25 cellular contexts compared by ENCODE assay signal in the genomic region with DNA sequence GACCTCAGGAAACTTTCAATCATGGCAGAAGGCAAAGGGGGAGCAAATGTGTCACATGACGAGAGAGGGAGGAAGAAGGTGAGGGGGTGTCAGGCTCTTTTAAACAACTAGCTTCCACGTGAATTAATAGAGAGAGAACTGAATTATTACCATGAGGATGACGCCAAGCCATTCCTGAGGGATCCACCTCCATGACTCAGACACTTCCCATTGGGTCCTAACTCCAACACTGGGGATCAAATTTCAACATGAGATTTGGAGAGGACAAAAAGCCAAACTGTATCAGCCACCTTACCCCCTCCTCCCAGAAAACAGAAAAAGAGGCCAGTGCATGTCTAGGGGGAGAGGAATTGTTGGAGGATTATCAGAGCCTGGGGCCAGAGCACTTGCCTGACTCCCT.
"Had no signal": no experiment of that assay in that cellular context is flagged by ENCODE, and none has a peak within 500 bp of the region (broad histone marks: within the 10 kb centered on the region; RNA-seq: fewer than 3 reads in every experiment).

No MANE protein-coding gene starts in this region.

- H3K27me3 ChIP-seq: ascending aorta, cardiac muscle cell, hepatocyte, transverse colon, vagina had no signal

- H3K4me1 ChIP-seq: ascending aorta, transverse colon, vagina had no signal

- H3K79me2 ChIP-seq: hepatocyte had no signal

- H3K9me3 Mint-ChIP-seq: activated CD4-positive, alpha-beta memory T cell treated with anti-CD3 and anti-CD28 coated beads for 36 hours; activated naive CD4-positive, alpha-beta T cell treated with anti-CD3 and anti-CD28 coated beads, Interleukin-2, amount 10 ng/mL, durations not matched to agents 7 days and 5 days; activated T-cell treated with anti-CD3 and anti-CD28 coated beads, Interleukin-2, amount 50 U/mL, for 24 hours had no signal

- H3K9me3 ChIP-seq: ascending aorta, transverse colon, vagina had no signal

- H3K4me3 Mint-ChIP-seq: activated CD4-positive, alpha-beta memory T cell treated with anti-CD3 and anti-CD28 coated beads for 36 hours; activated CD4-positive, alpha-beta T cell treated with anti-CD3 and anti-CD28 coated beads for 36 hours; activated CD8-positive, alpha-beta memory T cell treated with anti-CD3 and anti-CD28 coated beads, Interleukin-2, amount 10 ng/mL, durations not matched to agents 7 days and 5 days; activated naive CD4-positive, alpha-beta T cell treated with anti-CD3 and anti-CD28 coated beads, Interleukin-2, amount 10 ng/mL, durations not matched to agents 7 days and 5 days; activated T-cell treated with anti-CD3 and anti-CD28 coated beads, Interleukin-2, amount 50 U/mL, for 24 hours; endodermal cell; nephron progenitor cell had no signal

- H2AFZ ChIP-seq: hepatocyte had no signal

- H3K27me3 Mint-ChIP-seq: activated CD4-positive, alpha-beta memory T cell treated with anti-CD3 and anti-CD28 coated beads for 36 hours; activated CD4-positive, alpha-beta T cell treated with anti-CD3 and anti-CD28 coated beads for 36 hours; progenitor cell of endocrine pancreas had no signal

- H3K4me1 Mint-ChIP-seq: activated CD4-positive, alpha-beta T cell treated with anti-CD3 and anti-CD28 coated beads for 36 hours; activated CD8-positive, alpha-beta memory T cell treated with anti-CD3 and anti-CD28 coated beads, Interleukin-2, amount 10 ng/mL, durations not matched to agents 7 days and 5 days; activated naive CD4-positive, alpha-beta T cell treated with anti-CD3 and anti-CD28 coated beads, Interleukin-2, amount 10 ng/mL, durations not matched to agents 7 days and 5 days; endodermal cell had no signal

- H3K4me3 ChIP-seq: ascending aorta, cardiac muscle cell, dorsolateral prefrontal cortex, hepatocyte, skin epidermis, transverse colon, vagina had no signal

- H3K27ac ChIP-seq: ascending aorta, cardiac muscle cell, dorsolateral prefrontal cortex, hepatocyte, skin epidermis, transverse colon, vagina, WERI-Rb-1 had no signal

- DNase-seq: activated CD4-positive, alpha-beta memory T cell treated with anti-CD3 and anti-CD28 coated beads for 36 hours; activated CD4-positive, alpha-beta T cell treated with anti-CD3 and anti-CD28 coated beads for 36 hours; activated CD8-positive, alpha-beta memory T cell treated with anti-CD3 and anti-CD28 coated beads, Interleukin-2, amount 10 ng/mL, durations not matched to agents 7 days and 5 days; activated naive CD4-positive, alpha-beta T cell treated with anti-CD3 and anti-CD28 coated beads, Interleukin-2, amount 10 ng/mL, durations not matched to agents 7 days and 5 days; activated T-cell treated with anti-CD3 and anti-CD28 coated beads, Interleukin-2, amount 50 U/mL, for 24 hours; dorsolateral prefrontal cortex; endodermal cell; erythroblast; left ventricle myocardium superior; nephron progenitor cell; occipital lobe; right cardiac atrium; stimulated activated CD4-positive, alpha-beta T cell treated with anti-CD3 and anti-CD28 coated beads, Interleukin-15, amount 100 ng/mL, for 24 hours; stimulated activated CD4-positive, alpha-beta T cell treated with anti-CD3 and anti-CD28 coated beads, Interleukin-4, amount 100 ng/mL, for 4 hours; stimulated activated CD8-positive, alpha-beta memory T cell treated with anti-CD3 and anti-CD28 coated beads, Interleukin-4, amount 100 ng/mL, for 48 hours; stimulated activated naive CD4-positive, alpha-beta T cell treated with Interleukin-2 at 50 U/mL for 16 hours; substantia nigra; transverse colon; WERI-Rb-1 had no signal

- H3K36me3 Mint-ChIP-seq: activated CD4-positive, alpha-beta memory T cell treated with anti-CD3 and anti-CD28 coated beads for 36 hours; activated CD8-positive, alpha-beta memory T cell treated with anti-CD3 and anti-CD28 coated beads, Interleukin-2, amount 10 ng/mL, durations not matched to agents 7 days and 5 days; activated naive CD4-positive, alpha-beta T cell treated with anti-CD3 and anti-CD28 coated beads, Interleukin-2, amount 10 ng/mL, durations not matched to agents 7 days and 5 days had no signal

- H3K27ac Mint-ChIP-seq: activated CD4-positive, alpha-beta memory T cell treated with anti-CD3 and anti-CD28 coated beads for 36 hours; activated CD4-positive, alpha-beta T cell treated with anti-CD3 and anti-CD28 coated beads for 36 hours; activated CD8-positive, alpha-beta memory T cell treated with anti-CD3 and anti-CD28 coated beads, Interleukin-2, amount 10 ng/mL, durations not matched to agents 7 days and 5 days; activated naive CD4-positive, alpha-beta T cell treated with anti-CD3 and anti-CD28 coated beads, Interleukin-2, amount 10 ng/mL, durations not matched to agents 7 days and 5 days; activated T-cell treated with anti-CD3 and anti-CD28 coated beads, Interleukin-2, amount 50 U/mL, for 24 hours; endodermal cell; nephron progenitor cell; progenitor cell of endocrine pancreas had no signal

- H3K36me3 ChIP-seq: ascending aorta, cardiac muscle cell, transverse colon, vagina, WERI-Rb-1 had no signal

- H3K4me2 ChIP-seq: hepatocyte had no signal

- ATAC-seq: activated CD4-positive, alpha-beta T cell treated with anti-CD3 and anti-CD28 coated beads for 36 hours; activated CD8-positive, alpha-beta memory T cell treated with anti-CD3 and anti-CD28 coated beads, Interleukin-2, amount 10 ng/mL, durations not matched to agents 7 days and 5 days; left ventricle myocardium superior; right cardiac atrium had no signal
